Comparison of ENCODE assay signal across 12 cellular contexts in the genomic region with DNA sequence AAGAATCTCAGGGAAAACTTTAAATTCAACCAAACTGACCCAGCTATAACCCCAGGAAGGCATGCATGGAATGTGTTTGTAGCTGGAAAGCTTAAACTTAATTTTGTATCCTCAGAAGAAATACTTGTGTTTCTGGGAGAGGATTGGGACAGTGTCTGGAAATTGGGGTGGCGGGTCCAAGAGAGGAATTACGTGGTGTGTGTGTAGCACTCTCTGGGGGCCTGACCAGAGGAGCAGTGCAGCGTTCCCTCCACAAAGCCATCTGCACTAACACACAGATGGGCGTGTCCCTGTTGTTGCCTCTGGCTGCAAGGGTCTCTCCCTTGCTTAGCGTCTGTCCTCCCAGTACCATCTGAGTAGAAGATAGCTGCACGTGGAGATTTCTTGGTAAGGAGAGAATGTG. TPM values are rescaled to one million over a fixed set of nuclear protein-coding genes. Genes with fewer than 3 reads are reported as not detected.
DNase-seq lines count a peak whose midpoint lies in the region; ATAC-seq and TF ChIP-seq lines count a peak whose summit lies in the region.
"Had no signal": no experiment of that assay in that cellular context is flagged by ENCODE, and none has a peak within 500 bp of the region (broad histone marks: within the 10 kb centered on the region; RNA-seq: fewer than 3 reads in every experiment).

No MANE protein-coding gene starts in this region.

- H3K4me1 ChIP-seq in Caco-2 (peaks cover 56% of the 10 kb centered on the region), osteoblast (ENCODE audit: insufficient read depth, low read length) (peaks cover 29% of the 10 kb centered on the region), vagina (peaks cover 64% of the 10 kb centered on the region)

- TF ChIP-seq POLR2A in vagina (IDR thresholded peaks at IDR 0.05), result no peak

- intact Hi-C loops in Caco-2 (cut with micrococcal nuclease; ENCODE audit: unreplicated experiment), result no loop called here
- intact Hi-C loops in vagina (cut with DNase I), result loop anchor here (10.0 kb wide), 1 partner anchor 84 kb away; no protein-coding TSS in a partner anchor

- H3K4me3 ChIP-seq in Caco-2 (ENCODE audit: low read depth, low read length) (no peak overlapping the region), SK-N-MC (0 out of 2 replicates have a peak overlapping the region, but pooled peaks have one; percentile 0), fibroblast of pulmonary artery (replicated peaks; ENCODE audit: low read depth, low read length) (no peak overlapping the region), osteoblast (ENCODE audit: insufficient read depth, low read length) (peak overlapping the region; percentile 36), vagina (no peak overlapping the region)

- H3K79me2 ChIP-seq in osteoblast (ENCODE audit: insufficient read depth, low read length), result peaks cover 81% of the 10 kb centered on the region

- DNase-seq in Caco-2 (peak; percentile 31 to 60), SK-N-MC (ENCODE audit: low read depth, low spot score) (no peak), fibroblast of pulmonary artery (ENCODE audit: low read depth) (peak; percentile 42), osteoblast (ENCODE audit: insufficient read length, low spot score, missing footprints) (peak; percentile 89), NCI-H1092 treated with DMSO at 0.1 percent for 48 hours (lab: John Stamatoyannopoulos, UW) (no peak), vagina (ENCODE audit: extremely low spot score in 2 of 2) (no peak), NCI-H1048 (lab: John Stamatoyannopoulos, UW) (no peak)
- DNase-seq: activated CD4-positive, alpha-beta T cell treated with anti-CD3 and anti-CD28 coated beads, Interleukin-2, amount 50 U/mL, for 1 hour; CD8-positive, alpha-beta memory T cell; effector CD8-positive, alpha-beta T cell; NCI-H446 treated with DMSO at 0.1 percent for 48 hours had no signal

- H3K27ac Mint-ChIP-seq in Caco-2 (ENCODE audit: unreplicated experiment), result peak overlapping the region; percentile 93

- H3K27me3 ChIP-seq in Caco-2 (replicated peaks; ENCODE audit: control insufficient read depth, insufficient read depth, low read length) (no peaks in the 10 kb centered on the region), osteoblast (ENCODE audit: insufficient read depth, low read length) (no peaks in the 10 kb centered on the region), vagina (no peaks in the 10 kb centered on the region)

- H4K20me1 ChIP-seq in osteoblast (ENCODE audit: insufficient read depth, low read length), result peaks cover 2% of the 10 kb centered on the region

- ATAC-seq in GM18870 (IDR thresholded peaks at IDR 0.05; ENCODE audit: unreplicated experiment), result no peak

- no peaks in the 10 kb centered on the region for H3K9me3 Mint-ChIP-seq in Caco-2 (ENCODE audit: unreplicated experiment)
- H3K9me3 Mint-ChIP-seq: CD8-positive, alpha-beta memory T cell had no signal

- no TSS peak for BruUV-seq in Caco-2 (replicated peaks; lab: Mats Ljungman, UMichigan)

- POLR2A ChIA-PET in Caco-2 (lab: Charles Lee), result no interaction called here

- no peak overlapping the region for H3K27ac ChIP-seq in SK-N-MC
- H3K27ac ChIP-seq in osteoblast (ENCODE audit: low read depth, low read length), result peak overlapping the region; percentile 48
- H3K27ac ChIP-seq in vagina, result no peak overlapping the region

- no peak overlapping the region for H2AFZ ChIP-seq in osteoblast (ENCODE audit: low read length)

- peak overlapping the region; percentile 74 for H3K4me2 ChIP-seq in osteoblast (ENCODE audit: insufficient read depth, low read length)

- TF ChIP-seq CTCF in Caco-2 (IDR thresholded peaks at IDR 0.05; ENCODE audit: insufficient read depth in 1 of 2, low read depth in 1 of 2, low read length in 1 of 2, severe bottlenecking in 1 of 2, unreplicated experiment in 1 of 2) (no peak), fibroblast of pulmonary artery (IDR thresholded peaks at IDR 0.05; ENCODE audit: low read length, missing control alignments) (no peak), osteoblast (IDR thresholded peaks at IDR 0.05; ENCODE audit: extremely low read depth, low read depth, low read length) (no peak), vagina (IDR thresholded peaks at IDR 0.05) (no peak)

- no peak overlapping the region for H3K9ac ChIP-seq in SK-N-MC (ENCODE audit: insufficient read length)

- H3K9me3 ChIP-seq in Caco-2 (no peaks in the 10 kb centered on the region), SK-N-MC (ENCODE audit: low read depth, low read length) (no peaks in the 10 kb centered on the region), osteoblast (ENCODE audit: low read depth, low read length) (no peaks in the 10 kb centered on the region), vagina (no peaks in the 10 kb centered on the region)

- peaks cover 23% of the 10 kb centered on the region for H3K4me1 Mint-ChIP-seq in Caco-2 (ENCODE audit: low read depth, unreplicated experiment)

- CTCF ChIA-PET in Caco-2 (lab: Charles Lee), result interaction anchor here (1.1 kb wide), 1 partner anchor 42 kb away, joined by 3 read pairs; no protein-coding TSS in a partner anchor

- peaks cover 29% of the 10 kb centered on the region for H3K36me3 Mint-ChIP-seq in Caco-2 (ENCODE audit: insufficient read depth, unreplicated experiment)

- H3K4me3 Mint-ChIP-seq in Caco-2 (ENCODE audit: unreplicated experiment), result peak overlapping the region; percentile 65

- H3K36me3 ChIP-seq in Caco-2 (ENCODE audit: control insufficient read depth, insufficient read depth, low read length), result no peaks in the 10 kb centered on the region
- H3K36me3 ChIP-seq in SK-N-MC (ENCODE audit: insufficient read depth, low read length), result no peaks in the 10 kb centered on the region
- H3K36me3 ChIP-seq in osteoblast (ENCODE audit: insufficient read depth, low read length), result peaks cover 4% of the 10 kb centered on the region
- H3K36me3 ChIP-seq in vagina, result no peaks in the 10 kb centered on the region

- no peaks in the 10 kb centered on the region for H3K27me3 Mint-ChIP-seq in Caco-2 (ENCODE audit: insufficient read depth, unreplicated experiment)
- H3K27me3 Mint-ChIP-seq: CD8-positive, alpha-beta memory T cell had no signal

RNA-seq across cellular contexts. Expression of a gene that starts 6.4 kb away (rescaled TPM):
- total RNA-seq in Caco-2 (2022) (20.2 and 20.7 TPM in 2 replicates), osteoblast (25.0 and 29.8 TPM in 2 replicates), vagina (28.5 TPM)

Comparison
In these comparisons a context has a peak if more than half of its experiments do, and no peak if none do; other contexts are left out.
1. DNase-seq: peak in Caco-2 (2 of 2), fibroblast of pulmonary artery (single experiment) and osteoblast (single experiment); none in SK-N-MC (single experiment), NCI-H1092 treated with DMSO at 0.1 percent for 48 hours (single experiment), vagina (0 of 2) and NCI-H1048 (single experiment).
2. H3K4me3 ChIP-seq: peak in SK-N-MC (single experiment) and osteoblast (single experiment); none in Caco-2 (single experiment), fibroblast of pulmonary artery (single experiment) and vagina (0 of 2).